In the genomic region with DNA sequence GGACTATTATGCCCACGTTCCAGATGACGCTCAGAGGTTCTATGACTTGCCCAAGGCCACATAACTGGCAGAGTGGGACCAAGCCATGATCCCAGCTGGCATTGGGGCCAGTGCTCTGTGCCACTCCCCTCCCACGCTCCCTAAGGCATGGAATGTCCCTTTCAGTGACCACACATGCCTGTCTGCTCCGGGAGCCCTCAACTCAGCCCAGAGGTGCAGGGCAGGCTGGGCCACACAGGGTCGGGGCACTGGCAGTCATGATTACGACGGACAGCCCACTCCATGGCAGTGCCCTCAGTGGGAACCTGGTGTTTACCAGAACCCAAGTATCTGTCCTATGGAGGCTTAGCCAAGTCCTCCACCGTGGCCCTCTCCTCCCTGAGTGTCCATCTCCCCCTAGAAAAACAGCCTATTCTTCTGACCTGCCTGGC, we compare ENCODE assay signal across 21 cellular contexts. TPM values are rescaled to one million over a fixed set of nuclear protein-coding genes. Genes with fewer than 3 reads are reported as not detected.
"Had no signal": no experiment of that assay in that cellular context is flagged by ENCODE, and none has a peak within 500 bp of the region (broad histone marks: within the 10 kb centered on the region; RNA-seq: fewer than 3 reads in every experiment).

No MANE protein-coding gene starts in this region.

- H3K27me3 ChIP-seq: ascending aorta, gastrocnemius medialis, left lung, tibial artery had no signal

- H3K9me3 ChIP-seq: ascending aorta, gastrocnemius medialis, left lung, tibial artery had no signal

- H3K79me2 ChIP-seq: parathyroid adenoma had no signal

- H2AFZ ChIP-seq: parathyroid adenoma had no signal

- H3K9ac ChIP-seq: parathyroid adenoma had no signal

- FAIRE-seq: endometrium, keratinocyte, urothelium cell line had no signal

- H3K27ac ChIP-seq: ascending aorta, gastrocnemius medialis, left lung, parathyroid adenoma, tibial artery had no signal

- H3K4me3 ChIP-seq: ascending aorta, gastrocnemius medialis, left lung, tibial artery had no signal

- DNase-seq: activated CD4-positive, alpha-beta T cell treated with anti-CD3 and anti-CD28 coated beads, Interleukin-2, amount 10 ng/mL, durations not matched to agents 7 days and 5 days; activated CD8-positive, alpha-beta T cell treated with anti-CD3 and anti-CD28 coated beads, Interleukin-2, amount 10 ng/mL, durations not matched to agents 7 days and 5 days; activated effector memory CD4-positive, alpha-beta T cell treated with anti-CD3 and anti-CD28 coated beads, Interleukin-2, amount 50 U/mL, for 16 hours; activated naive CD4-positive, alpha-beta T cell treated with anti-CD3 and anti-CD28 coated beads, Interleukin-2, amount 50 U/mL, for 16 hours; activated T-cell treated with anti-CD3 and anti-CD28 coated beads, Interleukin-2, amount 50 U/mL, for 48 hours; cerebellar nuclear complex; cortex of kidney; gastrocnemius medialis; left lung; stimulated activated CD4-positive, alpha-beta T cell treated with anti-CD3 and anti-CD28 coated beads, Interleukin-12 subunit alpha, Interleukin-12 subunit beta, amount 100 ng/mL, for 4 hours; stimulated activated CD4-positive, alpha-beta T cell treated with anti-CD3 and anti-CD28 coated beads, Interleukin-2, amount 100 ng/mL, for 24 hours; stimulated activated naive CD8-positive, alpha-beta T cell treated with anti-CD3 and anti-CD28 coated beads, Interleukin-15, Interleukin-2, amounts not matched to agents 100 U/mL and 50 U/mL, for 24 hours; substantia nigra had no signal

- H3K4me1 ChIP-seq: ascending aorta, gastrocnemius medialis, left lung, parathyroid adenoma, tibial artery had no signal

RNA-seq across cellular contexts. Expression of a gene that starts 52.1 kb away (rescaled TPM):
- total RNA-seq: activated CD4-positive, alpha-beta T cell treated with anti-CD3 and anti-CD28 coated beads, Interleukin-2, amount 10 ng/mL, durations not matched to agents 7 days and 5 days; activated CD8-positive, alpha-beta T cell treated with anti-CD3 and anti-CD28 coated beads, Interleukin-2, amount 10 ng/mL, durations not matched to agents 7 days and 5 days; bronchial epithelial cell; T-helper 1 cell treated with Interleukin-12 subunit alpha and Interleukin-12 subunit beta and Interleukin-4 antibody, amounts not matched to agents 30 ng/mL and 1 ng/mL, for 36 hours had no signal
- polyA plus RNA-seq: keratinocyte had no signal

RNA-seq across cellular contexts. Expression of a gene that starts 57.7 kb away (rescaled TPM):
- total RNA-seq: ascending aorta, bronchial epithelial cell had no signal
- polyA plus RNA-seq: keratinocyte had no signal
